ENCODE assay signal across 1 cellular context in genomic region chr2:25885933-25886332, GRCh38.
TF ChIP-seq lines count a peak whose summit lies in the region.

No MANE protein-coding gene starts in this region.

TF ChIP-seq in HepG2, 621 proteins besides CTCF, POLR2A, EP300 and RAD21 (continued from another document and continues in another):
- TF ChIP-seq ZBTB39 (CRISPR knock-in tag; IDR thresholded peaks at IDR 0.05), result no peak
- no peak for TF ChIP-seq XBP1 (CRISPR knock-in tag; IDR thresholded peaks at IDR 0.05)
- TF ChIP-seq THAP11 (CRISPR knock-in tag; IDR thresholded peaks at IDR 0.05), result peak; percentile 41; the same call in 1 of the 2 replicates
- TF ChIP-seq NKX3-1 (CRISPR knock-in tag; IDR thresholded peaks at IDR 0.05), result no peak
- TF ChIP-seq ZFP62 (CRISPR knock-in tag; IDR thresholded peaks at IDR 0.05), result no peak
- TF ChIP-seq, protein P1, sequence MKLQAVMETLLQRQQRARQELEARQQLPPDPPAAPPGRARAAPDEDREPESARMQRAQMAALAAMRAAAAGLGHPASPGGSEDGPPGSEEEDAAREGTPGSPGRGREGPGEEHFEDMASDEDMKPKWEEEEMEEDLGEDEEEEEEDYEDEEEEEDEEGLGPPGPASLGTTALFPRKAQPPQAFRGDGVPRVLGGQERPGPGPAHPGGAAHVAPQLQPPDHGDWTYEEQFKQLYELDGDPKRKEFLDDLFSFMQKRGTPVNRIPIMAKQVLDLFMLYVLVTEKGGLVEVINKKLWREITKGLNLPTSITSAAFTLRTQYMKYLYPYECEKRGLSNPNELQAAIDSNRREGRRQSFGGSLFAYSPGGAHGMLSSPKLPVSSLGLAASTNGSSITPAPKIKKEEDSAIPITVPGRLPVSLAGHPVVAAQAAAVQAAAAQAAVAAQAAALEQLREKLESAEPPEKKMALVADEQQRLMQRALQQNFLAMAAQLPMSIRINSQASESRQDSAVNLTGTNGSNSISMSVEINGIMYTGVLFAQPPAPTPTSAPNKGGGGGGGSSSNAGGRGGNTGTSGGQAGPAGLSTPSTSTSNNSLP (IDR thresholded peaks at IDR 0.05; ENCODE audit: low read depth, low read length), result no peak
- no peak for TF ChIP-seq MIXL1 (CRISPR knock-in tag; IDR thresholded peaks at IDR 0.05)
- 0 out of 2 replicates have a peak, but pooled peaks have one; percentile 32 for TF ChIP-seq CBX5 (CRISPR knock-in tag; IDR thresholded peaks at IDR 0.05; ENCODE audit: borderline replicate concordance)
- no peak for TF ChIP-seq ZNF772 (CRISPR knock-in tag; IDR thresholded peaks at IDR 0.05)
- TF ChIP-seq BATF2 (CRISPR knock-in tag; IDR thresholded peaks at IDR 0.05), result no peak
- TF ChIP-seq KMT2B (CRISPR knock-in tag; IDR thresholded peaks at IDR 0.05), result no peak
- no peak for TF ChIP-seq ZNF841 (CRISPR knock-in tag; IDR thresholded peaks at IDR 0.05; ENCODE audit: borderline replicate concordance)
- TF ChIP-seq, protein P2, sequence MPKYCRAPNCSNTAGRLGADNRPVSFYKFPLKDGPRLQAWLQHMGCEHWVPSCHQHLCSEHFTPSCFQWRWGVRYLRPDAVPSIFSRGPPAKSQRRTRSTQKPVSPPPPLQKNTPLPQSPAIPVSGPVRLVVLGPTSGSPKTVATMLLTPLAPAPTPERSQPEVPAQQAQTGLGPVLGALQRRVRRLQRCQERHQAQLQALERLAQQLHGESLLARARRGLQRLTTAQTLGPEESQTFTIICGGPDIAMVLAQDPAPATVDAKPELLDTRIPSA (CRISPR knock-in tag; IDR thresholded peaks at IDR 0.05; ENCODE audit: borderline replicate concordance), result no peak
- no peak for TF ChIP-seq ZNF761 (CRISPR knock-in tag; conservative IDR thresholded peaks at IDR 0.05)
- TF ChIP-seq KDM5A (IDR thresholded peaks at IDR 0.05; ENCODE audit: borderline replicate concordance, low read length), result no peak
- TF ChIP-seq SIN3B (IDR thresholded peaks at IDR 0.05; ENCODE audit: low read length), result no peak
- TF ChIP-seq FOXA1 (IDR thresholded peaks at IDR 0.05), result no peak
- TF ChIP-seq FOXA1 (CRISPR knock-in tag; IDR thresholded peaks at IDR 0.05), result peak; percentile 57; the same call in 1 of the 2 replicates
- no peak for TF ChIP-seq NCOA1 (CRISPR knock-in tag; IDR thresholded peaks at IDR 0.05)
- 0 out of 2 replicates have a peak, but pooled peaks have one; percentile 43 for TF ChIP-seq ZNF766 (CRISPR knock-in tag; IDR thresholded peaks at IDR 0.05; ENCODE audit: borderline replicate concordance)
- no peak for TF ChIP-seq ZNF121 (CRISPR knock-in tag; IDR thresholded peaks at IDR 0.05)
- TF ChIP-seq ZNF513 (CRISPR knock-in tag; conservative IDR thresholded peaks at IDR 0.05), result no peak
- peak; percentile 81; the same call in 1 of the 2 replicates for TF ChIP-seq ZSCAN9 (CRISPR knock-in tag; IDR thresholded peaks at IDR 0.05; ENCODE audit: borderline replicate concordance)
- TF ChIP-seq, protein P3, sequence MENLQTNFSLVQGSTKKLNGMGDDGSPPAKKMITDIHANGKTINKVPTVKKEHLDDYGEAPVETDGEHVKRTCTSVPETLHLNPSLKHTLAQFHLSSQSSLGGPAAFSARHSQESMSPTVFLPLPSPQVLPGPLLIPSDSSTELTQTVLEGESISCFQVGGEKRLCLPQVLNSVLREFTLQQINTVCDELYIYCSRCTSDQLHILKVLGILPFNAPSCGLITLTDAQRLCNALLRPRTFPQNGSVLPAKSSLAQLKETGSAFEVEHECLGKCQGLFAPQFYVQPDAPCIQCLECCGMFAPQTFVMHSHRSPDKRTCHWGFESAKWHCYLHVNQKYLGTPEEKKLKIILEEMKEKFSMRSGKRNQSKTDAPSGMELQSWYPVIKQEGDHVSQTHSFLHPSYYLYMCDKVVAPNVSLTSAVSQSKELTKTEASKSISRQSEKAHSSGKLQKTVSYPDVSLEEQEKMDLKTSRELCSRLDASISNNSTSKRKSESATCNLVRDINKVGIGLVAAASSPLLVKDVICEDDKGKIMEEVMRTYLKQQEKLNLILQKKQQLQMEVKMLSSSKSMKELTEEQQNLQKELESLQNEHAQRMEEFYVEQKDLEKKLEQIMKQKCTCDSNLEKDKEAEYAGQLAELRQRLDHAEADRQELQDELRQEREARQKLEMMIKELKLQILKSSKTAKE (CRISPR knock-in tag; IDR thresholded peaks at IDR 0.05; ENCODE audit: borderline replicate concordance), result 0 out of 2 replicates have a peak, but pooled peaks have one; percentile 36
- no peak for TF ChIP-seq ZNF207 (IDR thresholded peaks at IDR 0.05; ENCODE audit: borderline replicate concordance)
- no peak for TF ChIP-seq ZNF24 (IDR thresholded peaks at IDR 0.05)
- TF ChIP-seq MAFK (conservative IDR thresholded peaks at IDR 0.05 in 1 of 2, IDR thresholded peaks at IDR 0.05 in 1 of 2; ENCODE audit: low read length in 2 of 2), result no peak
- no peak for TF ChIP-seq ASH2L (IDR thresholded peaks at IDR 0.05; ENCODE audit: insufficient read length, low read depth, low read length)
- no peak for TF ChIP-seq PHB2 (IDR thresholded peaks at IDR 0.05; ENCODE audit: partially characterized antibody)
- peak; percentile 77 for TF ChIP-seq ZNF18 (CRISPR knock-in tag; IDR thresholded peaks at IDR 0.05; ENCODE audit: insufficient replicate concordance)
- TF ChIP-seq PAX8 (CRISPR knock-in tag; IDR thresholded peaks at IDR 0.05; ENCODE audit: borderline replicate concordance), result no peak
- peak; percentile 39; the same call in 1 of the 2 replicates for TF ChIP-seq ETV5 (CRISPR knock-in tag; IDR thresholded peaks at IDR 0.05; ENCODE audit: borderline replicate concordance)
- peak; percentile 92 for TF ChIP-seq ZNF12 (CRISPR knock-in tag; IDR thresholded peaks at IDR 0.05)
- TF ChIP-seq GATAD2A (CRISPR knock-in tag; IDR thresholded peaks at IDR 0.05), result peak; percentile 83; the same call in 1 of the 2 replicates
- TF ChIP-seq MTERF4 (CRISPR knock-in tag; IDR thresholded peaks at IDR 0.05), result no peak
- no peak for TF ChIP-seq ZNF672 (CRISPR knock-in tag; IDR thresholded peaks at IDR 0.05)
- TF ChIP-seq EEA1 (CRISPR knock-in tag; IDR thresholded peaks at IDR 0.05; ENCODE audit: borderline replicate concordance), result no peak
- no peak for TF ChIP-seq ZNF451 (CRISPR knock-in tag; IDR thresholded peaks at IDR 0.05)
- TF ChIP-seq ZNF432 (CRISPR knock-in tag; IDR thresholded peaks at IDR 0.05; ENCODE audit: borderline replicate concordance), result no peak
- no peak for TF ChIP-seq ZNF562 (CRISPR knock-in tag; IDR thresholded peaks at IDR 0.05; ENCODE audit: borderline replicate concordance)
- TF ChIP-seq GATAD1 (CRISPR knock-in tag; IDR thresholded peaks at IDR 0.05), result peak; percentile 55; the same call in 1 of the 2 replicates
- TF ChIP-seq BCL6 (CRISPR knock-in tag; IDR thresholded peaks at IDR 0.05), result no peak
- no peak for TF ChIP-seq ZMYM4 (CRISPR knock-in tag; IDR thresholded peaks at IDR 0.05)
- no peak for TF ChIP-seq CBX1 (IDR thresholded peaks at IDR 0.05; ENCODE audit: low read depth)
- peak; percentile 31; the same call in 1 of the 2 replicates for TF ChIP-seq SP5 (CRISPR knock-in tag; IDR thresholded peaks at IDR 0.05; ENCODE audit: borderline replicate concordance, low read depth)
- no peak for TF ChIP-seq GZF1 (CRISPR knock-in tag; IDR thresholded peaks at IDR 0.05)
- no peak for TF ChIP-seq BRCA1 (CRISPR knock-in tag; IDR thresholded peaks at IDR 0.05)
- peak; percentile 9; the same call in 1 of the 2 replicates for TF ChIP-seq THRA (CRISPR knock-in tag; IDR thresholded peaks at IDR 0.05; ENCODE audit: borderline replicate concordance)
- TF ChIP-seq KLF15 (CRISPR knock-in tag; IDR thresholded peaks at IDR 0.05; ENCODE audit: borderline replicate concordance), result no peak
- no peak for TF ChIP-seq ZNF430 (CRISPR knock-in tag; IDR thresholded peaks at IDR 0.05)
- no peak for TF ChIP-seq CREB3 (CRISPR knock-in tag; IDR thresholded peaks at IDR 0.05)
- TF ChIP-seq TOE1 (CRISPR knock-in tag; IDR thresholded peaks at IDR 0.05), result no peak
- no peak for TF ChIP-seq ZNF550 (CRISPR knock-in tag; IDR thresholded peaks at IDR 0.05; ENCODE audit: borderline replicate concordance)
- no peak for TF ChIP-seq SIN3A (IDR thresholded peaks at IDR 0.05; ENCODE audit: borderline replicate concordance, low read depth, low read length)
- TF ChIP-seq SAP130 (CRISPR knock-in tag; IDR thresholded peaks at IDR 0.05; ENCODE audit: low read depth), result peak; percentile 73
- TF ChIP-seq FOXP4 (CRISPR knock-in tag; IDR thresholded peaks at IDR 0.05), result 0 out of 2 replicates have a peak, but pooled peaks have one; percentile 29
- peak; percentile 60; the same call in 1 of the 2 replicates for TF ChIP-seq KAT8 (CRISPR knock-in tag; IDR thresholded peaks at IDR 0.05)
